ENCODE assay signal across 8 cellular contexts in genomic region chr2:20349457-20350034, GRCh38. TPM values are rescaled to one million over a fixed set of nuclear protein-coding genes. Genes with fewer than 3 reads are reported as not detected.
DNase-seq lines count a peak whose midpoint lies in the region; ATAC-seq and TF ChIP-seq lines count a peak whose summit lies in the region.

No MANE protein-coding gene starts in this region.

- TF ChIP-seq CTCF in GM12875 (IDR thresholded peaks at IDR 0.05; ENCODE audit: borderline replicate concordance, insufficient read depth, low read depth, low read length) (no peak), Panc1 (IDR thresholded peaks at IDR 0.05) (no peak), esophagus squamous epithelium (IDR thresholded peaks at IDR 0.05) (no peak), psoas muscle (IDR thresholded peaks at IDR 0.05) (no peak)

- no peak for TF ChIP-seq POLR2A in esophagus squamous epithelium (IDR thresholded peaks at IDR 0.05)

- intact Hi-C loops in Panc1 (cut with micrococcal nuclease; ENCODE audit: unreplicated experiment) (no loop called here), esophagus squamous epithelium (cut with DNase I) (no loop called here), psoas muscle (cut with DNase I) (no loop called here), sciatic nerve (cut with DNase I) (no loop called here)

- in situ Hi-C loops in Panc1 (cut with HindIII; ENCODE audit: low pct_unique_long_range_greater_than_20kb, low sequenced_read_pairs), result no loop called here

- BruUV-seq in Panc1 (replicated peaks; lab: Mats Ljungman, UMichigan), result TSS peak; percentile 81

- POLR2A ChIA-PET in Panc1 (lab: Charles Lee), result no interaction called here

- WGBS in esophagus squamous epithelium, 2 donors, result 1% methylated on average over 7 of the region's 7 CpGs
- WGBS in psoas muscle, 3 donors, result 1 to 3% (median 2%) methylated on average over 7 of the region's 7 CpGs

- H3K27me3 ChIP-seq in Panc1 (ENCODE audit: control insufficient read depth, insufficient read depth, low read length), result no peaks in the 10 kb centered on the region
- no peaks in the 10 kb centered on the region for H3K27me3 ChIP-seq in esophagus squamous epithelium
- H3K27me3 ChIP-seq in psoas muscle (ENCODE audit: insufficient read depth in 3 of 3, low read length in 2 of 3), result no peaks in the 10 kb centered on the region

- H3K9me3 ChIP-seq in Panc1 (ENCODE audit: control insufficient read depth, insufficient read depth, low read depth, low read length), result no peaks in the 10 kb centered on the region
- no peaks in the 10 kb centered on the region for H3K9me3 ChIP-seq in esophagus squamous epithelium
- no peaks in the 10 kb centered on the region for H3K9me3 ChIP-seq in psoas muscle

- no peak for DNase-seq in Panc1 (ENCODE audit: low read depth, low spot score)
- DNase-seq in esophagus squamous epithelium (lab: John Stamatoyannopoulos, UW), result no peak
- DNase-seq in psoas muscle, result no peak
- no peak for DNase-seq in sciatic nerve (ENCODE audit: low spot score)
- no peak for DNase-seq in Kasumi-1 (lab: John Stamatoyannopoulos, UW)

- CTCF ChIA-PET in Panc1 (lab: Charles Lee), result interaction anchor here (0.6 kb wide), 1 partner anchor 84 kb away, joined by 5 read pairs; no protein-coding TSS in a partner anchor

- H3K4me1 ChIP-seq in Panc1 (ENCODE audit: control insufficient read depth, insufficient read depth, low read length), result peaks cover 44% of the 10 kb centered on the region
- H3K4me1 ChIP-seq in esophagus squamous epithelium, result peaks cover 40 to 86% (median 42%) of the 10 kb centered on the region in 3 donors
- H3K4me1 ChIP-seq in psoas muscle, result peaks cover 45% of the 10 kb centered on the region

- peak overlapping the region; percentile 96 for H3K27ac ChIP-seq in Panc1 (ENCODE audit: low read length)
- peak overlapping the region; percentile 97 to 99 (median 98) for H3K27ac ChIP-seq in esophagus squamous epithelium
- H3K27ac ChIP-seq in psoas muscle, result peak overlapping the region; percentile 98

- H3K36me3 ChIP-seq in Panc1 (ENCODE audit: control insufficient read depth, insufficient read depth, low read length) (no peaks in the 10 kb centered on the region; the same call in 1 of the 2 replicates), esophagus squamous epithelium (peaks cover 0 to 14% (median 0%) of the 10 kb centered on the region in 3 donors), psoas muscle (ENCODE audit: insufficient read depth in 1 of 2, low read depth in 1 of 2) (no peaks in the 10 kb centered on the region)

- peak overlapping the region; percentile 82 for H3K4me3 ChIP-seq in GM12875 (ENCODE audit: low read depth, low read length)
- peak overlapping the region; percentile 96 to 97 for H3K4me3 ChIP-seq in Panc1 (ENCODE audit: low read depth in 2 of 2, low read length in 2 of 2)
- peak overlapping the region; percentile 84 to 97 (median 92) for H3K4me3 ChIP-seq in esophagus squamous epithelium
- H3K4me3 ChIP-seq in psoas muscle, result peak overlapping the region; percentile 94

- ATAC-seq in Panc1 (no peak), psoas muscle (no peak), sciatic nerve (no peak), HG02870 (IDR thresholded peaks at IDR 0.05; ENCODE audit: unreplicated experiment) (no peak), HG03159 (IDR thresholded peaks at IDR 0.05; ENCODE audit: unreplicated experiment) (no peak)

RNA-seq across cellular contexts. Expression of gene PUM2, which starts 1.1 kb away (rescaled TPM):
- total RNA-seq in Panc1 (2021; ENCODE audit: unreplicated experiment), result 85.6 TPM
- polyA plus RNA-seq in Panc1 (2012; ENCODE audit: insufficient read length), result 30.1 TPM
- 10 to 100 TPM; 29.3 to 81.4 (median 48.2) TPM for total RNA-seq in esophagus squamous epithelium
- 10 to 100 TPM; 37.3 to 61.7 (median 48.6) TPM for total RNA-seq in psoas muscle
- polyA plus RNA-seq in psoas muscle, result 10 to 100 TPM; 13.0 to 50.5 (median 20.4) TPM
- 130 TPM for total RNA-seq in sciatic nerve
